ENCODE assay signal across 8 cellular contexts in genomic region chr2:66555511-66556324, GRCh38.
A peak's percentile ranks its signal among the peaks of the same experiment; 100 is the strongest.
DNase-seq lines count a peak whose midpoint lies in the region; ATAC-seq and TF ChIP-seq lines count a peak whose summit lies in the region.

No MANE protein-coding gene starts in this region.

- peaks cover 24% of the 10 kb centered on the region for H3K4me1 ChIP-seq in IMR-90 (ENCODE audit: control insufficient read depth, insufficient read depth, low read length)
- H3K4me1 ChIP-seq in adrenal gland (replicated peaks in 1 of 2), result peaks cover 34 to 66% of the 10 kb centered on the region in 2 donors
- H3K4me1 ChIP-seq in smooth muscle cell (ENCODE audit: low read depth), result no peaks in the 10 kb centered on the region

- peaks cover 2% of the 10 kb centered on the region for H3K79me2 ChIP-seq in smooth muscle cell (ENCODE audit: low read depth)

- no peaks in the 10 kb centered on the region for H3F3A ChIP-seq in smooth muscle cell (ENCODE audit: low read depth)

- peak overlapping the region; percentile 6; the same call in 1 of the 2 replicates for H3K4ac ChIP-seq in IMR-90 (ENCODE audit: low read depth, low read length)

- H3K9ac ChIP-seq in IMR-90 (ENCODE audit: low read depth, low read length) (peak overlapping the region; percentile 39; the same call in 1 of the 2 replicates), smooth muscle cell (ENCODE audit: low read depth) (no peak overlapping the region)

- peaks cover 17 to 21% of the 10 kb centered on the region in 2 donors for H3K4me1 Mint-ChIP-seq in immature natural killer cell

- H2BK120ac ChIP-seq in IMR-90 (ENCODE audit: low read depth, low read length), result no peak overlapping the region

- no peak overlapping the region for H2AK5ac ChIP-seq in IMR-90 (ENCODE audit: low read depth, low read length)

- H2BK5ac ChIP-seq in IMR-90 (ENCODE audit: low read depth, low read length, poor library complexity, severe bottlenecking), result peak overlapping the region; percentile 11

- H3K27me3 ChIP-seq in IMR-90 (ENCODE audit: control insufficient read depth, insufficient read depth, low read length) (no peaks in the 10 kb centered on the region), adrenal gland (no peaks in the 10 kb centered on the region), smooth muscle cell (ENCODE audit: low read depth) (no peaks in the 10 kb centered on the region)

- H4K91ac ChIP-seq in IMR-90 (ENCODE audit: insufficient read depth, low read depth, low read length), result no peak overlapping the region

- peak overlapping the region; percentile 59; the same call in 1 of the 2 replicates for H4K5ac ChIP-seq in IMR-90 (ENCODE audit: low read depth, low read length)

- H2AK9ac ChIP-seq in IMR-90 (replicated peaks; ENCODE audit: low read depth, low read length, poor library complexity), result no peak overlapping the region

- TF ChIP-seq CTCF in IMR-90 (conservative IDR thresholded peaks at IDR 0.05; ENCODE audit: low read depth, low read length) (no peak), adrenal gland (IDR thresholded peaks at IDR 0.05) (no peak), smooth muscle cell (IDR thresholded peaks at IDR 0.05; ENCODE audit: borderline replicate concordance, insufficient read depth, poor library complexity, severe bottlenecking) (no peak), GM10248 (IDR thresholded peaks at IDR 0.05; ENCODE audit: control extremely low read depth, extremely low read depth, low read depth, missing control alignments) (no peak)

- DNase-seq in IMR-90 (no peak), adrenal gland (peak in 2 of 7 donors; percentile 51 to 56), immature natural killer cell (no peak), smooth muscle cell (lab: John Stamatoyannopoulos, UW; ENCODE audit: unreplicated experiment) (no peak), GM10248 (ENCODE audit: extremely low spot score) (no peak), HK-2 (ENCODE audit: unreplicated experiment) (no peak)
- DNase-seq in stimulated activated CD8-positive, alpha-beta memory T cell treated with anti-CD3 and anti-CD28 coated beads, Interleukin-4, amount 100 ng/mL, for 48 hours, result no peak

- H3K18ac ChIP-seq in IMR-90 (ENCODE audit: low read depth, low read length), result peak overlapping the region; percentile 26; the same call in 1 of the 2 replicates

- TF ChIP-seq POLR2A in IMR-90 (IDR thresholded peaks at IDR 0.05; ENCODE audit: low read depth, low read length) (no peak), adrenal gland (IDR thresholded peaks at IDR 0.05) (no peak)

- no peak overlapping the region for H3K4me3 ChIP-seq in IMR-90 (ENCODE audit: insufficient read depth, low read depth, low read length)
- H3K4me3 ChIP-seq in adrenal gland, result peak overlapping the region in 1 of 4 donors; percentile 35
- peak overlapping the region; percentile 4 for H3K4me3 ChIP-seq in smooth muscle cell

- H3K79me1 ChIP-seq in IMR-90 (ENCODE audit: low read depth in 1 of 2, low read length in 2 of 2), result peaks cover 35 to 70% of the 10 kb centered on the region in 2 experiments

- peak overlapping the region; percentile 65 to 81 (median 74) for H3K4me3 Mint-ChIP-seq in immature natural killer cell

- no TSS peak for BruUV-seq in IMR-90 (replicated peaks; lab: Mats Ljungman, UMichigan)

- peak overlapping the region; percentile 3 to 37; a peak in 2 of 4 replicates for H4K8ac ChIP-seq in IMR-90 (ENCODE audit: low read depth in 2 of 2, low read length in 2 of 2)

- no CpG with 5 or more reads among the region's 13 CpGs for WGBS in IMR-90 (ENCODE audit: extremely low coverage in 2 of 2, insufficient read length in 1 of 2), 2 experiments
- WGBS in adrenal gland, 4 donors, result 9 to 12% (median 10%) methylated on average over 13 of the region's 13 CpGs
- WGBS in smooth muscle cell (ENCODE audit: low lambda C conversion rate), result 84% methylated on average over 13 of the region's 13 CpGs

- no peak overlapping the region for H2BK20ac ChIP-seq in IMR-90 (ENCODE audit: low read depth, low read length)

- 0 out of 2 replicates have a peak overlapping the region, but pooled peaks have one; percentile 1 for H3K14ac ChIP-seq in IMR-90 (replicated peaks; ENCODE audit: low read depth, low read length)

- ATAC-seq in IMR-90 (ENCODE audit: low read depth), result peak; percentile 38
- no peak for ATAC-seq in GM19328 (IDR thresholded peaks at IDR 0.05; ENCODE audit: unreplicated experiment)

- no peak for TF ChIP-seq RAD21 in IMR-90 (IDR thresholded peaks at IDR 0.05; ENCODE audit: low read length)

- H3K36me3 ChIP-seq in IMR-90 (ENCODE audit: control insufficient read depth, insufficient read depth, low read length) (peaks cover 36% of the 10 kb centered on the region), adrenal gland (replicated peaks in 1 of 2) (peaks cover 0 to 23% of the 10 kb centered on the region in 2 donors), smooth muscle cell (ENCODE audit: low read depth) (no peaks in the 10 kb centered on the region)

- peak overlapping the region; percentile 5 for H3K56ac ChIP-seq in IMR-90 (ENCODE audit: extremely low read depth, insufficient read depth, low read length)

- H2AFZ ChIP-seq in IMR-90 (replicated peaks; ENCODE audit: low read length, poor library complexity) (no peak overlapping the region), smooth muscle cell (ENCODE audit: low read depth) (no peak overlapping the region)

- H3K4me2 ChIP-seq in IMR-90 (ENCODE audit: low read depth, low read length) (peak overlapping the region; percentile 62), smooth muscle cell (no peak overlapping the region)

- H3K9me3 ChIP-seq in IMR-90 (ENCODE audit: control insufficient read depth, insufficient read depth, low read length), result no peaks in the 10 kb centered on the region
- no peaks in the 10 kb centered on the region for H3K9me3 ChIP-seq in adrenal gland (replicated peaks in 1 of 3)
- no peaks in the 10 kb centered on the region for H3K9me3 ChIP-seq in smooth muscle cell (replicated peaks; ENCODE audit: low read depth)

- H2BK15ac ChIP-seq in IMR-90 (ENCODE audit: low read depth, low read length), result no peak overlapping the region

- peak overlapping the region; percentile 63; the same call in 1 of the 2 replicates for H3K23ac ChIP-seq in IMR-90 (ENCODE audit: low read depth, low read length)

- peaks cover 0 to 11% (median 0%) of the 10 kb centered on the region in 3 donors for H3K27me3 Mint-ChIP-seq in immature natural killer cell (ENCODE audit: low read depth in 3 of 3)

- peaks cover 10% of the 10 kb centered on the region for H3K9me1 ChIP-seq in IMR-90 (ENCODE audit: insufficient read depth, low read length)

- H4K20me1 ChIP-seq in IMR-90 (ENCODE audit: insufficient read depth, low read length) (peaks cover 63% of the 10 kb centered on the region), smooth muscle cell (ENCODE audit: low read depth) (no peaks in the 10 kb centered on the region)

- peak overlapping the region; percentile 72 for H3K27ac ChIP-seq in IMR-90 (ENCODE audit: insufficient read depth, low read length)
- H3K27ac ChIP-seq in adrenal gland, result peak overlapping the region in 4 of 5 donors; percentile 29 to 79 (median 55)
- H3K27ac ChIP-seq in smooth muscle cell (ENCODE audit: low read depth), result no peak overlapping the region

- intact Hi-C loops in IMR-90 (cut with micrococcal nuclease), result no loop called here
- intact Hi-C loops in adrenal gland (cut with DNase I), result no loop called here

- H3K27ac Mint-ChIP-seq in immature natural killer cell, result peak overlapping the region in 3 of 6 donors; percentile 35 to 43 (median 38)

- in situ Hi-C loops in IMR-90 (cut with MboI; ENCODE audit: low sequenced_read_pairs), result no loop called here

- dilution Hi-C loops in IMR-90 (cut with HindIII; ENCODE audit: low sequenced_read_pairs, unreplicated experiment), result no loop called here

- peaks cover 0 to 3% (median 0%) of the 10 kb centered on the region in 3 donors for H3K36me3 Mint-ChIP-seq in immature natural killer cell

- POLR2A ChIA-PET in IMR-90 (lab: Charles Lee; ENCODE audit: unreplicated experiment), result interaction anchor here (0.6 kb wide), 2 partner anchors 126 to 1652 kb away, joined by 4 to 5 read pairs; no protein-coding TSS in a partner anchor
- POLR2A ChIA-PET in GM10248 (lab: Yijun Ruan, JAX), result no interaction called here

- peaks cover 0 to 3% (median 0%) of the 10 kb centered on the region in 6 donors for H3K9me3 Mint-ChIP-seq in immature natural killer cell

- CTCF ChIA-PET in IMR-90 (lab: Yijun Ruan, JAX), result no interaction called here
- CTCF ChIA-PET in GM10248 (lab: Yijun Ruan, JAX), result no interaction called here

TF ChIP-seq in IMR-90, 13 proteins besides CTCF, POLR2A, EP300 and RAD21 (continues in another document):
- no peak for TF ChIP-seq MXI1 (IDR thresholded peaks at IDR 0.05; ENCODE audit: borderline replicate concordance, low read depth, low read length)
- TF ChIP-seq RFX5 (IDR thresholded peaks at IDR 0.05; ENCODE audit: low read depth, low read length), result no peak
- TF ChIP-seq CEBPB (IDR thresholded peaks at IDR 0.05; ENCODE audit: low read depth, low read length), result no peak
- no peak for TF ChIP-seq RCOR1 (IDR thresholded peaks at IDR 0.05; ENCODE audit: insufficient replicate concordance, low read length)
- no peak for TF ChIP-seq BHLHE40 (IDR thresholded peaks at IDR 0.05; ENCODE audit: low read depth, low read length)
- TF ChIP-seq MAZ (IDR thresholded peaks at IDR 0.05; ENCODE audit: borderline replicate concordance, low read depth, low read length), result no peak
- no peak for TF ChIP-seq CHD1 (IDR thresholded peaks at IDR 0.05; ENCODE audit: low read depth, low read length)
- no peak for TF ChIP-seq NFE2L2 (IDR thresholded peaks at IDR 0.05; ENCODE audit: low read depth, low read length)
- no peak for TF ChIP-seq MAFK (IDR thresholded peaks at IDR 0.05; ENCODE audit: low read depth, low read length)
- TF ChIP-seq, protein P1, sequence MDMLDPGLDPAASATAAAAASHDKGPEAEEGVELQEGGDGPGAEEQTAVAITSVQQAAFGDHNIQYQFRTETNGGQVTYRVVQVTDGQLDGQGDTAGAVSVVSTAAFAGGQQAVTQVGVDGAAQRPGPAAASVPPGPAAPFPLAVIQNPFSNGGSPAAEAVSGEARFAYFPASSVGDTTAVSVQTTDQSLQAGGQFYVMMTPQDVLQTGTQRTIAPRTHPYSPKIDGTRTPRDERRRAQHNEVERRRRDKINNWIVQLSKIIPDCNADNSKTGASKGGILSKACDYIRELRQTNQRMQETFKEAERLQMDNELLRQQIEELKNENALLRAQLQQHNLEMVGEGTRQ (IDR thresholded peaks at IDR 0.05; ENCODE audit: low read depth, low read length), result no peak
- TF ChIP-seq SMC3 (IDR thresholded peaks at IDR 0.05; ENCODE audit: low read depth, low read length), result no peak
- TF ChIP-seq FOS (IDR thresholded peaks at IDR 0.05; ENCODE audit: low read depth, low read length), result no peak
